In genomic region chr10:119161680-119162079, GRCh38 we compare ENCODE assay signal across 13 cellular contexts. TPM values are rescaled to one million over a fixed set of nuclear protein-coding genes. Genes with fewer than 3 reads are reported as not detected.
DNase-seq lines count a peak whose midpoint lies in the region; TF ChIP-seq lines count a peak whose summit lies in the region.
"Had no signal": no experiment of that assay in that cellular context is flagged by ENCODE, and none has a peak within 500 bp of the region (broad histone marks: within the 10 kb centered on the region; RNA-seq: fewer than 3 reads in every experiment).

No MANE protein-coding gene starts in this region.

- H3K27ac ChIP-seq in mesodermal cell (ENCODE audit: low read depth, low read length, severe bottlenecking) (peak overlapping the region; percentile 16), Peyer's patch (peak overlapping the region in 1 of 4 donors; percentile 4)

- no peak for TF ChIP-seq POLR2A in Peyer's patch (IDR thresholded peaks at IDR 0.05)

- no peak overlapping the region for H3K4me3 ChIP-seq in mesodermal cell (ENCODE audit: extremely low read depth, insufficient read depth, low read length, poor library complexity, severe bottlenecking)
- H3K4me3 ChIP-seq in Peyer's patch: no peak overlapping the region

- 88 to 92% methylated on average over 6 of the region's 6 CpGs for WGBS in mesodermal cell (ENCODE audit: insufficient coverage in 2 of 2), 2 experiments

- peaks cover 23% of the 10 kb centered on the region for H3K4me1 ChIP-seq in mesodermal cell (ENCODE audit: control insufficient read depth, insufficient read depth, low read length, poor library complexity, severe bottlenecking)
- H3K4me1 ChIP-seq in Peyer's patch: peaks cover 0 to 4% (median 2%) of the 10 kb centered on the region in 4 donors

- H3K36me3 ChIP-seq in mesodermal cell (ENCODE audit: control insufficient read depth, insufficient read depth, low read length) (no peaks in the 10 kb centered on the region), Peyer's patch (peaks cover 0 to 34% (median 0%) of the 10 kb centered on the region in 3 donors)

- H3K9me3 Mint-ChIP-seq in dendritic cell treated with granulocyte-macrophage colony-stimulating factor and Interleukin-4, amounts not matched to agents 40 ng/mL and 50 ng/mL, for 4 days: no peaks in the 10 kb centered on the region
- H3K9me3 Mint-ChIP-seq in endothelial cell (ENCODE audit: unreplicated experiment): no peaks in the 10 kb centered on the region
- H3K9me3 Mint-ChIP-seq: activated naive CD8-positive, alpha-beta T cell treated with anti-CD3 and anti-CD28 coated beads, Interleukin-2, amount 50 U/mL, for 24 hours had no signal

- H3K36me3 Mint-ChIP-seq in dendritic cell treated with granulocyte-macrophage colony-stimulating factor and Interleukin-4, amounts not matched to agents 40 ng/mL and 50 ng/mL, for 4 days (ENCODE audit: low read depth): peaks cover 77% of the 10 kb centered on the region
- peaks cover 6% of the 10 kb centered on the region for H3K36me3 Mint-ChIP-seq in endothelial cell (ENCODE audit: low read depth, unreplicated experiment)

- peaks cover 34% of the 10 kb centered on the region for H3K4me1 Mint-ChIP-seq in dendritic cell treated with granulocyte-macrophage colony-stimulating factor and Interleukin-4, amounts not matched to agents 40 ng/mL and 50 ng/mL, for 4 days (ENCODE audit: low read depth)
- peaks cover 14% of the 10 kb centered on the region for H3K4me1 Mint-ChIP-seq in endothelial cell (ENCODE audit: unreplicated experiment)

- peak; percentile 76 for DNase-seq in A172 (ENCODE audit: low spot score)
- DNase-seq in LHCN-M2 (ENCODE audit: low read depth): peak; percentile 43
- DNase-seq in GOT3 (lab: John Stamatoyannopoulos, UW): no peak
- no peak for DNase-seq in Peyer's patch
- DNase-seq in endothelial cell (ENCODE audit: low spot score): no peak
- no peak for DNase-seq in COLO668 (lab: John Stamatoyannopoulos, UW; ENCODE audit: unreplicated experiment)
- DNase-seq: activated naive CD8-positive, alpha-beta T cell treated with anti-CD3 and anti-CD28 coated beads, Interleukin-2, amount 50 U/mL, for 24 hours; left colon; NCI-H1105 treated with DMSO at 0.1 percent for 48 hours; NCI-H510A treated with DMSO at 0.1 percent for 48 hours; Right ventricle myocardium superior had no signal

- no peaks in the 10 kb centered on the region for H3K9me3 ChIP-seq in mesodermal cell (ENCODE audit: control insufficient read depth, low read length)
- H3K9me3 ChIP-seq in Peyer's patch: no peaks in the 10 kb centered on the region

- peak overlapping the region; percentile 19 for H3K27ac Mint-ChIP-seq in dendritic cell treated with granulocyte-macrophage colony-stimulating factor and Interleukin-4, amounts not matched to agents 40 ng/mL and 50 ng/mL, for 4 days
- no peak overlapping the region for H3K27ac Mint-ChIP-seq in endothelial cell (ENCODE audit: unreplicated experiment)

- intact Hi-C loops in dendritic cell treated with granulocyte-macrophage colony-stimulating factor and Interleukin-4, amounts not matched to agents 40 ng/mL and 50 ng/mL, for 4 days (cut with micrococcal nuclease): no loop called here

- no peak overlapping the region for H3K4me3 Mint-ChIP-seq in dendritic cell treated with granulocyte-macrophage colony-stimulating factor and Interleukin-4, amounts not matched to agents 40 ng/mL and 50 ng/mL, for 4 days
- H3K4me3 Mint-ChIP-seq in endothelial cell (ENCODE audit: unreplicated experiment): no peak overlapping the region
- H3K4me3 Mint-ChIP-seq: activated naive CD8-positive, alpha-beta T cell treated with anti-CD3 and anti-CD28 coated beads, Interleukin-2, amount 50 U/mL, for 24 hours had no signal

- H3K27me3 ChIP-seq in Peyer's patch: no peaks in the 10 kb centered on the region

- TF ChIP-seq CTCF in Peyer's patch (IDR thresholded peaks at IDR 0.05) (no peak), endothelial cell (IDR thresholded peaks at IDR 0.05; ENCODE audit: unreplicated experiment) (no peak)

- H3K27me3 Mint-ChIP-seq in dendritic cell treated with granulocyte-macrophage colony-stimulating factor and Interleukin-4, amounts not matched to agents 40 ng/mL and 50 ng/mL, for 4 days: no peaks in the 10 kb centered on the region
- peaks cover 5% of the 10 kb centered on the region for H3K27me3 Mint-ChIP-seq in endothelial cell (ENCODE audit: unreplicated experiment)
- H3K27me3 Mint-ChIP-seq: activated naive CD8-positive, alpha-beta T cell treated with anti-CD3 and anti-CD28 coated beads, Interleukin-2, amount 50 U/mL, for 24 hours had no signal

RNA-seq across cellular contexts. Expression of gene SFXN4, which starts 3.8 kb away (rescaled TPM):
- 35.0 and 40.7 TPM in 2 replicates for total RNA-seq in A172 (2014; rRNA removed; shearing (Covaris generic))
- total RNA-seq in LHCN-M2 (2014; rRNA removed): 10.6 and 31.8 TPM in 2 replicates
- polyA plus RNA-seq in LHCN-M2 (2012): 9.2 TPM
- 9.5 TPM for polyA plus RNA-seq in mesodermal cell (2013, experiment 1 of 2)
- 7.7 TPM for polyA plus RNA-seq in mesodermal cell (2013, experiment 2 of 2)
- 10 to 100 TPM; 22.8 to 35.5 (median 26.2) TPM for total RNA-seq in Peyer's patch
- total RNA-seq in endothelial cell (ENCODE audit: unreplicated experiment): 19.0 TPM

RNA-seq across cellular contexts. Expression of gene PRDX3, which starts 16.9 kb away (rescaled TPM):
- total RNA-seq in A172 (2014; rRNA removed; shearing (Covaris generic)): 407 and 411 TPM in 2 replicates
- total RNA-seq in LHCN-M2 (2014; rRNA removed): 248 and 297 TPM in 2 replicates
- 119 TPM for polyA plus RNA-seq in LHCN-M2 (2012)
- 239 TPM for polyA plus RNA-seq in mesodermal cell (2013, experiment 1 of 2)
- 238 TPM for polyA plus RNA-seq in mesodermal cell (2013, experiment 2 of 2)
- 100 to 1,000 TPM in 2 of 4 donors, 10 to 100 TPM in 2; 76.2 to 138 (median 107) TPM for total RNA-seq in Peyer's patch
- total RNA-seq in endothelial cell (ENCODE audit: unreplicated experiment): 93.2 TPM

RNA-seq across cellular contexts. Expression of gene GRK5, which starts 45.7 kb away (rescaled TPM):
- 12.2 and 13.0 TPM in 2 replicates for total RNA-seq in A172 (2014; rRNA removed; shearing (Covaris generic))
- total RNA-seq in LHCN-M2 (2014; rRNA removed) (1.5 and 2.4 TPM in 2 replicates), Peyer's patch (10 to 100 TPM in 3 of 4 donors, 1 to 10 TPM in 1; 10.0 to 61.9 (median 18.1) TPM), endothelial cell (ENCODE audit: unreplicated experiment) (163 TPM)
- polyA plus RNA-seq in LHCN-M2 (2012): 2.0 TPM
- 23.7 TPM for polyA plus RNA-seq in mesodermal cell (2013, experiment 1 of 2)
- polyA plus RNA-seq in mesodermal cell (2013, experiment 2 of 2): 20.1 TPM

RNA-seq across cellular contexts. Expression of gene DENND10, which starts 57.8 kb away (rescaled TPM):
- 111 and 134 TPM in 2 replicates for total RNA-seq in A172 (2014; rRNA removed; shearing (Covaris generic))
- total RNA-seq in LHCN-M2 (2014; rRNA removed): 53.1 and 67.3 TPM in 2 replicates
- 30.5 TPM for polyA plus RNA-seq in LHCN-M2 (2012)
- 58.5 TPM for polyA plus RNA-seq in mesodermal cell (2013, experiment 1 of 2)
- polyA plus RNA-seq in mesodermal cell (2013, experiment 2 of 2): 59.8 TPM
- 10 to 100 TPM; 33.8 to 50.8 (median 45.7) TPM for total RNA-seq in Peyer's patch
- 40.6 TPM for total RNA-seq in endothelial cell (ENCODE audit: unreplicated experiment)

Comparison
In these comparisons a context has a peak if more than half of its experiments do, and no peak if none do; other contexts are left out.
1. DNase-seq: peak in A172 (single experiment) and LHCN-M2 (single experiment); none in GOT3 (single experiment), Peyer's patch (0 of 3), endothelial cell (single experiment) and COLO668 (single experiment).